1 cellular context compared by ENCODE assay signal in genomic region chr6:139736507-139736906, GRCh38.
TF ChIP-seq lines count a peak whose summit lies in the region.

No MANE protein-coding gene starts in this region.

TF ChIP-seq in GM23338, 12 proteins besides CTCF, POLR2A, EP300 and RAD21:
- TF ChIP-seq, protein P1, sequence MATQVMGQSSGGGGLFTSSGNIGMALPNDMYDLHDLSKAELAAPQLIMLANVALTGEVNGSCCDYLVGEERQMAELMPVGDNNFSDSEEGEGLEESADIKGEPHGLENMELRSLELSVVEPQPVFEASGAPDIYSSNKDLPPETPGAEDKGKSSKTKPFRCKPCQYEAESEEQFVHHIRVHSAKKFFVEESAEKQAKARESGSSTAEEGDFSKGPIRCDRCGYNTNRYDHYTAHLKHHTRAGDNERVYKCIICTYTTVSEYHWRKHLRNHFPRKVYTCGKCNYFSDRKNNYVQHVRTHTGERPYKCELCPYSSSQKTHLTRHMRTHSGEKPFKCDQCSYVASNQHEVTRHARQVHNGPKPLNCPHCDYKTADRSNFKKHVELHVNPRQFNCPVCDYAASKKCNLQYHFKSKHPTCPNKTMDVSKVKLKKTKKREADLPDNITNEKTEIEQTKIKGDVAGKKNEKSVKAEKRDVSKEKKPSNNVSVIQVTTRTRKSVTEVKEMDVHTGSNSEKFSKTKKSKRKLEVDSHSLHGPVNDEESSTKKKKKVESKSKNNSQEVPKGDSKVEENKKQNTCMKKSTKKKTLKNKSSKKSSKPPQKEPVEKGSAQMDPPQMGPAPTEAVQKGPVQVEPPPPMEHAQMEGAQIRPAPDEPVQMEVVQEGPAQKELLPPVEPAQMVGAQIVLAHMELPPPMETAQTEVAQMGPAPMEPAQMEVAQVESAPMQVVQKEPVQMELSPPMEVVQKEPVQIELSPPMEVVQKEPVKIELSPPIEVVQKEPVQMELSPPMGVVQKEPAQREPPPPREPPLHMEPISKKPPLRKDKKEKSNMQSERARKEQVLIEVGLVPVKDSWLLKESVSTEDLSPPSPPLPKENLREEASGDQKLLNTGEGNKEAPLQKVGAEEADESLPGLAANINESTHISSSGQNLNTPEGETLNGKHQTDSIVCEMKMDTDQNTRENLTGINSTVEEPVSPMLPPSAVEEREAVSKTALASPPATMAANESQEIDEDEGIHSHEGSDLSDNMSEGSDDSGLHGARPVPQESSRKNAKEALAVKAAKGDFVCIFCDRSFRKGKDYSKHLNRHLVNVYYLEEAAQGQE (IDR thresholded peaks at IDR 0.05; ENCODE audit: unreplicated experiment) = no peak
- no peak for TF ChIP-seq POLR2AphosphoS5 (IDR thresholded peaks at IDR 0.05; ENCODE audit: low read depth)
- TF ChIP-seq, protein P2, sequence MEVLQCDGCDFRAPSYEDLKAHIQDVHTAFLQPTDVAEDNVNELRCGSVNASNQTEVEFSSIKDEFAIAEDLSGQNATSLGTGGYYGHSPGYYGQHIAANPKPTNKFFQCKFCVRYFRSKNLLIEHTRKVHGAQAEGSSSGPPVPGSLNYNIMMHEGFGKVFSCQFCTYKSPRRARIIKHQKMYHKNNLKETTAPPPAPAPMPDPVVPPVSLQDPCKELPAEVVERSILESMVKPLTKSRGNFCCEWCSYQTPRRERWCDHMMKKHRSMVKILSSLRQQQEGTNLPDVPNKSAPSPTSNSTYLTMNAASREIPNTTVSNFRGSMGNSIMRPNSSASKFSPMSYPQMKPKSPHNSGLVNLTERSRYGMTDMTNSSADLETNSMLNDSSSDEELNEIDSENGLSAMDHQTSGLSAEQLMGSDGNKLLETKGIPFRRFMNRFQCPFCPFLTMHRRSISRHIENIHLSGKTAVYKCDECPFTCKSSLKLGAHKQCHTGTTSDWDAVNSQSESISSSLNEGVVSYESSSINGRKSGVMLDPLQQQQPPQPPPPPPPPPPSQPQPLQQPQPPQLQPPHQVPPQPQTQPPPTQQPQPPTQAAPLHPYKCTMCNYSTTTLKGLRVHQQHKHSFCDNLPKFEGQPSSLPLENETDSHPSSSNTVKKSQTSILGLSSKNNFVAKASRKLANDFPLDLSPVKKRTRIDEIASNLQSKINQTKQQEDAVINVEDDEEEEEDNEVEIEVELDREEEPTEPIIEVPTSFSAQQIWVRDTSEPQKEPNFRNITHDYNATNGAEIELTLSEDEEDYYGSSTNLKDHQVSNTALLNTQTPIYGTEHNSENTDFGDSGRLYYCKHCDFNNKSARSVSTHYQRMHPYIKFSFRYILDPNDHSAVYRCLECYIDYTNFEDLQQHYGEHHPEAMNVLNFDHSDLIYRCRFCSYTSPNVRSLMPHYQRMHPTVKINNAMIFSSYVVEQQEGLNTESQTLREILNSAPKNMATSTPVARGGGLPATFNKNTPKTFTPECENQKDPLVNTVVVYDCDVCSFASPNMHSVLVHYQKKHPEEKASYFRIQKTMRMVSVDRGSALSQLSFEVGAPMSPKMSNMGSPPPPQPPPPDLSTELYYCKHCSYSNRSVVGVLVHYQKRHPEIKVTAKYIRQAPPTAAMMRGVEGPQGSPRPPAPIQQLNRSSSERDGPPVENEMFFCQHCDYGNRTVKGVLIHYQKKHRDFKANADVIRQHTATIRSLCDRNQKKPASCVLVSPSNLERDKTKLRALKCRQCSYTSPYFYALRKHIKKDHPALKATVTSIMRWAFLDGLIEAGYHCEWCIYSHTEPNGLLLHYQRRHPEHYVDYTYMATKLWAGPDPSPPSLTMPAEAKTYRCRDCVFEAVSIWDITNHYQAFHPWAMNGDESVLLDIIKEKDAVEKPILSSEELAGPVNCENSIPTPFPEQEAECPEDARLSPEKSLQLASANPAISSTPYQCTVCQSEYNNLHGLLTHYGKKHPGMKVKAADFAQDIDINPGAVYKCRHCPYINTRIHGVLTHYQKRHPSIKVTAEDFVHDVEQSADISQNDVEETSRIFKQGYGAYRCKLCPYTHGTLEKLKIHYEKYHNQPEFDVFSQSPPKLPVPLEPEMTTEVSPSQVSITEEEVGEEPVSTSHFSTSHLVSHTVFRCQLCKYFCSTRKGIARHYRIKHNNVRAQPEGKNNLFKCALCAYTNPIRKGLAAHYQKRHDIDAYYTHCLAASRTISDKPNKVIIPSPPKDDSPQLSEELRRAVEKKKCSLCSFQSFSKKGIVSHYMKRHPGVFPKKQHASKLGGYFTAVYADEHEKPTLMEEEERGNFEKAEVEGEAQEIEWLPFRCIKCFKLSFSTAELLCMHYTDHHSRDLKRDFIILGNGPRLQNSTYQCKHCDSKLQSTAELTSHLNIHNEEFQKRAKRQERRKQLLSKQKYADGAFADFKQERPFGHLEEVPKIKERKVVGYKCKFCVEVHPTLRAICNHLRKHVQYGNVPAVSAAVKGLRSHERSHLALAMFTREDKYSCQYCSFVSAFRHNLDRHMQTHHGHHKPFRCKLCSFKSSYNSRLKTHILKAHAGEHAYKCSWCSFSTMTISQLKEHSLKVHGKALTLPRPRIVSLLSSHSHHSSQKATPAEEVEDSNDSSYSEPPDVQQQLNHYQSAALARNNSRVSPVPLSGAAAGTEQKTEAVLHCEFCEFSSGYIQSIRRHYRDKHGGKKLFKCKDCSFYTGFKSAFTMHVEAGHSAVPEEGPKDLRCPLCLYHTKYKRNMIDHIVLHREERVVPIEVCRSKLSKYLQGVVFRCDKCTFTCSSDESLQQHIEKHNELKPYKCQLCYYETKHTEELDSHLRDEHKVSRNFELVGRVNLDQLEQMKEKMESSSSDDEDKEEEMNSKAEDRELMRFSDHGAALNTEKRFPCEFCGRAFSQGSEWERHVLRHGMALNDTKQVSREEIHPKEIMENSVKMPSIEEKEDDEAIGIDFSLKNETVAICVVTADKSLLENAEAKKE (CRISPR knock-in tag; IDR thresholded peaks at IDR 0.05) = no peak
- no peak for TF ChIP-seq ZNF114 (CRISPR knock-in tag; IDR thresholded peaks at IDR 0.05)
- TF ChIP-seq ZNF331 (CRISPR knock-in tag; IDR thresholded peaks at IDR 0.05; ENCODE audit: low read depth) = no peak
- no peak for TF ChIP-seq JUNB (IDR thresholded peaks at IDR 0.05; ENCODE audit: unreplicated experiment)
- no peak for TF ChIP-seq EZH2 (IDR thresholded peaks at IDR 0.05; ENCODE audit: low read depth, unreplicated experiment)
- TF ChIP-seq STAT1 (IDR thresholded peaks at IDR 0.05; ENCODE audit: unreplicated experiment) = no peak
- TF ChIP-seq EZH2phosphoT487 (IDR thresholded peaks at IDR 0.05; ENCODE audit: unreplicated experiment) = no peak
- TF ChIP-seq, protein P3, sequence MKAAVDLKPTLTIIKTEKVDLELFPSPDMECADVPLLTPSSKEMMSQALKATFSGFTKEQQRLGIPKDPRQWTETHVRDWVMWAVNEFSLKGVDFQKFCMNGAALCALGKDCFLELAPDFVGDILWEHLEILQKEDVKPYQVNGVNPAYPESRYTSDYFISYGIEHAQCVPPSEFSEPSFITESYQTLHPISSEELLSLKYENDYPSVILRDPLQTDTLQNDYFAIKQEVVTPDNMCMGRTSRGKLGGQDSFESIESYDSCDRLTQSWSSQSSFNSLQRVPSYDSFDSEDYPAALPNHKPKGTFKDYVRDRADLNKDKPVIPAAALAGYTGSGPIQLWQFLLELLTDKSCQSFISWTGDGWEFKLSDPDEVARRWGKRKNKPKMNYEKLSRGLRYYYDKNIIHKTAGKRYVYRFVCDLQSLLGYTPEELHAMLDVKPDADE (IDR thresholded peaks at IDR 0.05) = no peak
- no peak for TF ChIP-seq NANOG (IDR thresholded peaks at IDR 0.05; ENCODE audit: borderline replicate concordance)
TF ChIP-seq in GM23338: peak in this region for 0.
